13 cellular contexts compared by ENCODE assay signal in the genomic region with DNA sequence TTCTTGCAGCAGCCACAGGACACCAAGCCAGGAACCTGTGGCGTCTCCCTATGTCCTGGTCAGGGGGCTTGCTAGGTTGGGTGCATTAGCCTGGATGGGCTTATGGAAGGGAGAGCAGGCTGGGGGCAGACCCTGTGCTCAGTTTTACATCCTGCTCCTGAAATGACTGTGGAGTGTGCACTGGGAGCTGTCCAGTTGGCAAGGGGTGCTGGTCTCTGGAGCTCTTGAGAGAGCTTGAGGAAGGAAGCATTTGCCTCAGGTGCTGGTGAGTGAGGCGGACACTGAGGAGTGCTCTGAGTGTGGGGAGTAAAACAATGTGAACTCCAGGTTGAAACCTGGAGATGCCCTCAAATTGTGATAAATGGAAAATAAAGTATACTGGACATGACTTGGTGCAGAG. TPM values are rescaled to one million over a fixed set of nuclear protein-coding genes. Genes with fewer than 3 reads are reported as not detected.
A peak's percentile ranks its signal among the peaks of the same experiment; 100 is the strongest.
DNase-seq lines count a peak whose midpoint lies in the region; ATAC-seq and TF ChIP-seq lines count a peak whose summit lies in the region.
"Had no signal": no experiment of that assay in that cellular context is flagged by ENCODE, and none has a peak within 500 bp of the region (broad histone marks: within the 10 kb centered on the region; RNA-seq: fewer than 3 reads in every experiment).

No MANE protein-coding gene starts in this region.

- H3K4me1 Mint-ChIP-seq in progenitor cell of endocrine pancreas (ENCODE audit: low read depth) = no peaks in the 10 kb centered on the region
- H3K4me1 Mint-ChIP-seq in CD4-positive, alpha-beta T cell (ENCODE audit: low read depth) = no peaks in the 10 kb centered on the region

- peaks cover 42% of the 10 kb centered on the region for H3K27me3 Mint-ChIP-seq in progenitor cell of endocrine pancreas
- H3K27me3 Mint-ChIP-seq in CD4-positive, alpha-beta T cell = peaks cover 64% of the 10 kb centered on the region

- H3K9me3 Mint-ChIP-seq in progenitor cell of endocrine pancreas (ENCODE audit: low read depth) = no peaks in the 10 kb centered on the region
- H3K9me3 Mint-ChIP-seq in CD4-positive, alpha-beta T cell = no peaks in the 10 kb centered on the region

- no peak overlapping the region for H3K4me3 ChIP-seq in fibroblast of mammary gland (ENCODE audit: control insufficient read depth, low read depth, low read length)
- H3K4me3 ChIP-seq: PC-9 had no signal

- TF ChIP-seq CTCF in fibroblast of mammary gland (conservative IDR thresholded peaks at IDR 0.05; ENCODE audit: control insufficient read depth, insufficient read depth, low read depth, low read length) (no peak), progenitor cell of endocrine pancreas (IDR thresholded peaks at IDR 0.05; ENCODE audit: unreplicated experiment) (no peak)
- TF ChIP-seq CTCF in CD4-positive, alpha-beta T cell (IDR thresholded peaks at IDR 0.05) = no peak

- ATAC-seq in GM21619 (IDR thresholded peaks at IDR 0.05; ENCODE audit: unreplicated experiment) = no peak
- no peak for ATAC-seq in CD4-positive, alpha-beta T cell (ENCODE audit: poor library complexity)
- ATAC-seq: right cardiac atrium had no signal

- H3K27ac ChIP-seq in CD4-positive, alpha-beta T cell (ENCODE audit: low read depth, low read length) = no peak overlapping the region
- H3K27ac ChIP-seq: 22Rv1, PC-9 had no signal

- POLR2A ChIA-PET in CD4-positive, alpha-beta T cell (lab: Charles Lee) = no interaction called here

- H3K27ac Mint-ChIP-seq in progenitor cell of endocrine pancreas = no peak overlapping the region
- H3K27ac Mint-ChIP-seq in CD4-positive, alpha-beta T cell = no peak overlapping the region

- peaks cover 4% of the 10 kb centered on the region for H3K27me3 ChIP-seq in CD4-positive, alpha-beta T cell (ENCODE audit: control insufficient read depth, insufficient read depth, low read length)

- CTCF ChIA-PET in CD4-positive, alpha-beta T cell (lab: Charles Lee) = no interaction called here

- no peaks in the 10 kb centered on the region for H3K9me3 ChIP-seq in CD4-positive, alpha-beta T cell (ENCODE audit: control insufficient read depth, low read length)

- no peak overlapping the region for H3K4me3 Mint-ChIP-seq in progenitor cell of endocrine pancreas (ENCODE audit: low read depth)
- no peak overlapping the region for H3K4me3 Mint-ChIP-seq in CD4-positive, alpha-beta T cell

- in situ Hi-C loops in SK-MEL-5 (cut with HindIII; ENCODE audit: low pct_unique_long_range_greater_than_20kb, low sequenced_read_pairs) = no loop called here

- intact Hi-C loops in CD4-positive, alpha-beta T cell (cut with DNase I, micrococcal nuclease) = no loop called here

- H3K36me3 Mint-ChIP-seq in progenitor cell of endocrine pancreas (ENCODE audit: insufficient read depth) = no peaks in the 10 kb centered on the region
- no peaks in the 10 kb centered on the region for H3K36me3 Mint-ChIP-seq in CD4-positive, alpha-beta T cell (ENCODE audit: low read depth)

- peak; percentile 11 for DNase-seq in DMS53 (lab: John Stamatoyannopoulos, UW)
- no peak for DNase-seq in DMS53 treated with DMSO at 0.1 percent for 48 hours (lab: John Stamatoyannopoulos, UW; ENCODE audit: unreplicated experiment)
- peak; percentile 7 for DNase-seq in SK-MEL-5 (ENCODE audit: low read depth, low spot score)
- peak; percentile 28 for DNase-seq in fibroblast of mammary gland (ENCODE audit: low read depth)
- DNase-seq in progenitor cell of endocrine pancreas (ENCODE audit: low spot score, unreplicated experiment) = peak; percentile 40
- DNase-seq in activated gamma-delta T cell (lab: John Stamatoyannopoulos, UW) = no peak
- no peak for DNase-seq in CD4-positive, alpha-beta T cell
- DNase-seq: central memory CD4-positive, alpha-beta T cell; NCI-H1105 treated with DMSO at 0.1 percent for 48 hours; right cardiac atrium had no signal

RNA-seq across cellular contexts. Expression of a gene that starts 3.4 kb away (rescaled TPM):
- total RNA-seq in SK-MEL-5 (2014; rRNA removed; shearing (Covaris generic)) = not detected in 2 replicates
- not detected in 2 replicates for polyA plus RNA-seq in SK-MEL-5 (2015; cell fraction: cytosol; rRNA removed)
- polyA plus RNA-seq in SK-MEL-5 (2015; cell fraction: nucleus; rRNA removed) = not detected in 2 replicates
- total RNA-seq in progenitor cell of endocrine pancreas = not detected in 2 replicates
- not detected for total RNA-seq in CD4-positive, alpha-beta T cell
- total RNA-seq: PC-9, right cardiac atrium had no signal
- polyA plus RNA-seq: right cardiac atrium had no signal

RNA-seq across cellular contexts. Expression of a gene that starts 25.5 kb away (rescaled TPM):
- total RNA-seq in SK-MEL-5 (2014; rRNA removed; shearing (Covaris generic)) = not detected in 2 replicates
- not detected in 2 replicates for polyA plus RNA-seq in SK-MEL-5 (2015; cell fraction: cytosol; rRNA removed)
- polyA plus RNA-seq in SK-MEL-5 (2015; cell fraction: nucleus; rRNA removed) = not detected in 2 replicates
- total RNA-seq in progenitor cell of endocrine pancreas = not detected in 2 replicates
- not detected for total RNA-seq in CD4-positive, alpha-beta T cell
- total RNA-seq: PC-9, right cardiac atrium had no signal
- polyA plus RNA-seq: right cardiac atrium had no signal

RNA-seq across cellular contexts. Expression of a gene that starts 41.7 kb away (rescaled TPM):
- 7.2 and 8.0 TPM in 2 replicates for total RNA-seq in SK-MEL-5 (2014; rRNA removed; shearing (Covaris generic))
- 6.7 and 10.7 TPM in 2 replicates for polyA plus RNA-seq in SK-MEL-5 (2015; cell fraction: cytosol; rRNA removed)
- polyA plus RNA-seq in SK-MEL-5 (2015; cell fraction: nucleus; rRNA removed) = 2.9 and 14.5 TPM in 2 replicates
- 41.6 and 45.2 TPM in 2 replicates for total RNA-seq in progenitor cell of endocrine pancreas
- total RNA-seq in CD4-positive, alpha-beta T cell = under 1 TPM; 0.74 to 0.81 TPM

RNA-seq across cellular contexts. Expression of a gene that starts 53.5 kb away (rescaled TPM):
- 4.5 and 6.0 TPM in 2 replicates for total RNA-seq in SK-MEL-5 (2014; rRNA removed; shearing (Covaris generic))
- 4.6 and 14.6 TPM in 2 replicates for polyA plus RNA-seq in SK-MEL-5 (2015; cell fraction: cytosol; rRNA removed)
- not detected in 2 replicates for polyA plus RNA-seq in SK-MEL-5 (2015; cell fraction: nucleus; rRNA removed)
- not detected in 2 replicates for total RNA-seq in progenitor cell of endocrine pancreas
- total RNA-seq in CD4-positive, alpha-beta T cell = not detected
- total RNA-seq: PC-9 had no signal

Comparison
In these comparisons a context has a peak if more than half of its experiments do, and no peak if none do; other contexts are left out.
1. DNase-seq: peak in DMS53 (single experiment), SK-MEL-5 (single experiment), fibroblast of mammary gland (single experiment) and progenitor cell of endocrine pancreas (single experiment); none in DMS53 treated with DMSO at 0.1 percent for 48 hours (single experiment), activated gamma-delta T cell (single experiment) and CD4-positive, alpha-beta T cell (0 of 10).